Comparison of ENCODE assay signal across 1 cellular context in the genomic region with DNA sequence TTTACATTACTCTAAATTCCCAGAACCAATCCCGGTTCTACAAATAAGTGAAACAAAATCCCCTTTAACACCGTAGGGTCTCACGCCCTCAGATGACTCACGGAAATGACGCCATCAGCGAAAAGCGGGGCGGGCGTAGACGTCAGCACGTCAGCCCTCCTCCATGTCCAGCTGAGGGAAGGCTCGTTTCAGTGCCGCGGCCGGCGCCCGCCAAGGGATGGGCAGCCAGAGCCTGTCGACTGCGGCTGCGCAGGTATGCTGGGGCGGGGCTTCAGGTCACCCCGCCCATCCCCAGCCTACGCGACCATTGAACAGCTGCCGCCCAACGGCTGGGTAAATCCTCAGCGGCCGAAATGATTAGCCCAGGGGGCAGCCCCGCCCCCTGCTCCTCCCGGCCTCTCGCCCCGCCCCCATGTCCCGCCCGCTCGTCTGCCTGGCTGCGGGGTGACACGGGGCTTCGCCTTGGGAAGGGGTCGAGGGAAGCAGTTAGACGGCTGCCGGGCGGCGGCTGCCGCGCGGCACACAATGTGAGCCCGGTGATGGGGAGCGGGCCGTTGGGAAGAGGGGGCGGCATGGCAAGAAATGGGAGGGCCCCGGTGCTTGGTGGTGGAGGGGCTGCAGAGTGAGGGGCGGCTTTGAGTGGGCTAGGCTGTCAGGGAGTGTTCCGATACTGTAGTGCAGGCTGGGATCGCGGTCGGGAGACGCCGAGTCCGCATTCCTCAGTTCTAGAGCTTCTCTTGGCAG.
A peak's percentile ranks its signal among the peaks of the same experiment; 100 is the strongest.
TF ChIP-seq lines count a peak whose summit lies in the region.

A gene (plus strand): TSS at position 420 of the 744 bp plus-strand sequence. CDS start 1,510 bp downstream, outside the sequence.

TF ChIP-seq in K562, 482 proteins besides CTCF, POLR2A, EP300 and RAD21 (continued from another document):
- TF ChIP-seq, protein P1, sequence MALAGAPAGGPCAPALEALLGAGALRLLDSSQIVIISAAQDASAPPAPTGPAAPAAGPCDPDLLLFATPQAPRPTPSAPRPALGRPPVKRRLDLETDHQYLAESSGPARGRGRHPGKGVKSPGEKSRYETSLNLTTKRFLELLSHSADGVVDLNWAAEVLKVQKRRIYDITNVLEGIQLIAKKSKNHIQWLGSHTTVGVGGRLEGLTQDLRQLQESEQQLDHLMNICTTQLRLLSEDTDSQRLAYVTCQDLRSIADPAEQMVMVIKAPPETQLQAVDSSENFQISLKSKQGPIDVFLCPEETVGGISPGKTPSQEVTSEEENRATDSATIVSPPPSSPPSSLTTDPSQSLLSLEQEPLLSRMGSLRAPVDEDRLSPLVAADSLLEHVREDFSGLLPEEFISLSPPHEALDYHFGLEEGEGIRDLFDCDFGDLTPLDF (CRISPR knock-in tag; IDR thresholded peaks at IDR 0.05): no peak
- TF ChIP-seq CREBBP (IDR thresholded peaks at IDR 0.05; ENCODE audit: low read depth, low read length): no peak
- no peak for TF ChIP-seq LARP7 (IDR thresholded peaks at IDR 0.05)
- TF ChIP-seq, protein P2, sequence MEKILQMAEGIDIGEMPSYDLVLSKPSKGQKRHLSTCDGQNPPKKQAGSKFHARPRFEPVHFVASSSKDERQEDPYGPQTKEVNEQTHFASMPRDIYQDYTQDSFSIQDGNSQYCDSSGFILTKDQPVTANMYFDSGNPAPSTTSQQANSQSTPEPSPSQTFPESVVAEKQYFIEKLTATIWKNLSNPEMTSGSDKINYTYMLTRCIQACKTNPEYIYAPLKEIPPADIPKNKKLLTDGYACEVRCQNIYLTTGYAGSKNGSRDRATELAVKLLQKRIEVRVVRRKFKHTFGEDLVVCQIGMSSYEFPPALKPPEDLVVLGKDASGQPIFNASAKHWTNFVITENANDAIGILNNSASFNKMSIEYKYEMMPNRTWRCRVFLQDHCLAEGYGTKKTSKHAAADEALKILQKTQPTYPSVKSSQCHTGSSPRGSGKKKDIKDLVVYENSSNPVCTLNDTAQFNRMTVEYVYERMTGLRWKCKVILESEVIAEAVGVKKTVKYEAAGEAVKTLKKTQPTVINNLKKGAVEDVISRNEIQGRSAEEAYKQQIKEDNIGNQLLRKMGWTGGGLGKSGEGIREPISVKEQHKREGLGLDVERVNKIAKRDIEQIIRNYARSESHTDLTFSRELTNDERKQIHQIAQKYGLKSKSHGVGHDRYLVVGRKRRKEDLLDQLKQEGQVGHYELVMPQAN (IDR thresholded peaks at IDR 0.05; ENCODE audit: borderline replicate concordance): peak; percentile 53; the same call in 1 of the 2 replicates
- peak; percentile 68 for TF ChIP-seq RB1 (IDR thresholded peaks at IDR 0.05; ENCODE audit: low read depth)
- TF ChIP-seq RAD51 (IDR thresholded peaks at IDR 0.05; ENCODE audit: borderline replicate concordance, low read depth): no peak
- TF ChIP-seq, protein P3, sequence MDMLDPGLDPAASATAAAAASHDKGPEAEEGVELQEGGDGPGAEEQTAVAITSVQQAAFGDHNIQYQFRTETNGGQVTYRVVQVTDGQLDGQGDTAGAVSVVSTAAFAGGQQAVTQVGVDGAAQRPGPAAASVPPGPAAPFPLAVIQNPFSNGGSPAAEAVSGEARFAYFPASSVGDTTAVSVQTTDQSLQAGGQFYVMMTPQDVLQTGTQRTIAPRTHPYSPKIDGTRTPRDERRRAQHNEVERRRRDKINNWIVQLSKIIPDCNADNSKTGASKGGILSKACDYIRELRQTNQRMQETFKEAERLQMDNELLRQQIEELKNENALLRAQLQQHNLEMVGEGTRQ (CRISPR knock-in tag; IDR thresholded peaks at IDR 0.05): no peak
- no peak for TF ChIP-seq NR3C1 (CRISPR knock-in tag; IDR thresholded peaks at IDR 0.05)
- TF ChIP-seq BCOR (IDR thresholded peaks at IDR 0.05): no peak
- peak; percentile 65; the same call in 1 of the 2 replicates for TF ChIP-seq NCOA6 (IDR thresholded peaks at IDR 0.05)
- TF ChIP-seq NR1H2 (CRISPR knock-in tag; IDR thresholded peaks at IDR 0.05): no peak
- TF ChIP-seq FUS (optimal IDR thresholded peaks at IDR 0.05; ENCODE audit: low read depth, low read length): no peak
- 0 out of 2 replicates have a peak, but pooled peaks have one; percentile 17 for TF ChIP-seq JUNB (CRISPR knock-in tag; conservative IDR thresholded peaks at IDR 0.05)
- peak; percentile 70 for TF ChIP-seq TAF9B (IDR thresholded peaks at IDR 0.05; ENCODE audit: partially characterized antibody)
- TF ChIP-seq EGR1 (conservative IDR thresholded peaks at IDR 0.05): peak; percentile 2; the same call in 1 of the 2 replicates
